ENCODE assay signal across 23 cellular contexts in genomic region chr3:169256791-169257522, GRCh38.
"Had no signal": no experiment of that assay in that cellular context is flagged by ENCODE, and none has a peak within 500 bp of the region (broad histone marks: within the 10 kb centered on the region; RNA-seq: fewer than 3 reads in every experiment).

No MANE protein-coding gene starts in this region.

- H3K9ac ChIP-seq: neural progenitor cell had no signal

- DNase-seq: activated CD4-positive, alpha-beta T cell treated with anti-CD3 and anti-CD28 coated beads, Interleukin-2, amount 10 ng/mL, durations not matched to agents 7 days and 5 days; activated CD8-positive, alpha-beta T cell treated with anti-CD3 and anti-CD28 coated beads for 36 hours; activated T-cell treated with anti-CD3 and anti-CD28 coated beads, Interleukin-2, amount 50 U/mL, for 1 hour; colonic mucosa; dorsolateral prefrontal cortex; effector memory CD8-positive, alpha-beta T cell; islet precursor cell; naive thymus-derived CD8-positive, alpha-beta T cell; posterior cingulate gyrus; small intestine; stimulated activated CD4-positive, alpha-beta T cell treated with anti-CD3 and anti-CD28 coated beads, Interleukin-15, amount 100 ng/mL, for 24 hours; stomach had no signal

- H3K4me2 ChIP-seq: neural progenitor cell had no signal

- H3K27me3 ChIP-seq: colonic mucosa, heart left ventricle, neural progenitor cell, stomach, suprapubic skin, tibial nerve had no signal

- H3K9me3 ChIP-seq: colonic mucosa, heart left ventricle, stomach, suprapubic skin, tibial nerve had no signal

- H3K4me3 ChIP-seq: colonic mucosa, dorsolateral prefrontal cortex, heart left ventricle, lung, neural progenitor cell, stomach, suprapubic skin, tibial nerve had no signal

- H3K36me3 ChIP-seq: colonic mucosa, heart left ventricle, neural progenitor cell, stomach, suprapubic skin, tibial nerve had no signal

- H2AFZ ChIP-seq: neural progenitor cell had no signal

- H3K27ac ChIP-seq: colonic mucosa, dorsolateral prefrontal cortex, heart left ventricle, neural progenitor cell, stomach, suprapubic skin, tibial nerve, VCaP had no signal

- ATAC-seq: activated CD4-positive, CD25-positive, alpha-beta regulatory T cell treated with anti-CD3 and anti-CD28 coated beads, Interleukin-2, amount 50 U/mL, for 24 hours; activated CD8-positive, alpha-beta T cell treated with anti-CD3 and anti-CD28 coated beads for 36 hours; activated naive CD4-positive, alpha-beta T cell treated with anti-CD3 and anti-CD28 coated beads, Interleukin-2, amount 50 U/mL, for 72 hours; effector memory CD8-positive, alpha-beta T cell; esophagus mucosa; naive thymus-derived CD8-positive, alpha-beta T cell; sciatic nerve; stimulated activated memory B cell treated with anti-CD40 and anti-IgM and Interleukin-4, amounts not matched to agents 10 μg/mL and 1 μg/mL and 100 μg/mL, for 72 hours had no signal

- H3K4me1 ChIP-seq: colonic mucosa had no signal
